Comparison of ENCODE assay signal across 9 cellular contexts in genomic region chr19:11506101-11506555, GRCh38. TPM values are rescaled to one million over a fixed set of nuclear protein-coding genes. Genes with fewer than 3 reads are reported as not detected.
DNase-seq lines count a peak whose midpoint lies in the region; ATAC-seq and TF ChIP-seq lines count a peak whose summit lies in the region.
"Had no signal": no experiment of that assay in that cellular context is flagged by ENCODE, and none has a peak within 500 bp of the region (broad histone marks: within the 10 kb centered on the region; RNA-seq: fewer than 3 reads in every experiment).

No MANE protein-coding gene starts in this region.

- peak overlapping the region; percentile 84 to 91 (median 89) for H3K4me3 Mint-ChIP-seq in brain

- peaks cover 3% of the 10 kb centered on the region for H3K27me3 Mint-ChIP-seq in brain

- no peaks in the 10 kb centered on the region for H3K9me3 ChIP-seq in BLaER1 treated with 17β-estradiol and CSF1 and Interleukin-3, amounts not matched to agents 10 nM and 100 nM (replicated peaks in 1 of 11)
- H3K9me3 ChIP-seq in lower lobe of right lung: no peaks in the 10 kb centered on the region
- no peaks in the 10 kb centered on the region for H3K9me3 ChIP-seq in uterus

- H3K27ac ChIP-seq in BLaER1 treated with 17β-estradiol and CSF1 and Interleukin-3, amounts not matched to agents 10 nM and 100 nM: peak overlapping the region in 9 of 11 experiments; percentile 82 to 92 (median 89); a peak in 17 of 22 replicates
- H3K27ac ChIP-seq in lower lobe of right lung (peak overlapping the region; percentile 96), uterus (peak overlapping the region; percentile 87 to 98)

- peak overlapping the region; percentile 86 to 99 (median 95) for H3K27ac Mint-ChIP-seq in brain

- H3K4me1 ChIP-seq in BLaER1 treated with 17β-estradiol and CSF1 and Interleukin-3, amounts not matched to agents 10 nM and 100 nM: peaks cover 18 to 27% (median 22%) of the 10 kb centered on the region in 10 experiments
- H3K4me1 ChIP-seq in lower lobe of right lung (peaks cover 9% of the 10 kb centered on the region), uterus (no peaks in the 10 kb centered on the region)

- no peak for DNase-seq in lower lobe of right lung
- peak in 1 of 2 donors; percentile 42 for DNase-seq in uterus
- DNase-seq in stimulated activated naive CD4-positive, alpha-beta T cell (lab: John Stamatoyannopoulos, UW): no peak
- DNase-seq in activated CD8-positive, alpha-beta memory T cell treated with anti-CD3 and anti-CD28 coated beads, Interleukin-2, amount 50 U/mL, for 48 hours: no peak

- no peak for TF ChIP-seq POLR2A in uterus (IDR thresholded peaks at IDR 0.05)

- peaks cover 0 to 3% (median 0%) of the 10 kb centered on the region in 5 experiments for H3K9me3 Mint-ChIP-seq in brain

- peaks cover 0 to 33% (median 8%) of the 10 kb centered on the region in 11 experiments; a peak in 16 of 22 replicates for H3K36me3 ChIP-seq in BLaER1 treated with 17β-estradiol and CSF1 and Interleukin-3, amounts not matched to agents 10 nM and 100 nM
- H3K36me3 ChIP-seq in lower lobe of right lung (peaks cover 3% of the 10 kb centered on the region), uterus (no peaks in the 10 kb centered on the region)

- H3K36me3 Mint-ChIP-seq in brain: peaks cover 15% of the 10 kb centered on the region

- ATAC-seq in GM21390 (IDR thresholded peaks at IDR 0.05; ENCODE audit: unreplicated experiment): peak; percentile 27
- ATAC-seq in HG03571 (IDR thresholded peaks at IDR 0.05; ENCODE audit: unreplicated experiment): peak; percentile 33
- ATAC-seq in lower lobe of right lung: peak; percentile 26 to 36

- H3K4me2 ChIP-seq in BLaER1 treated with 17β-estradiol and CSF1 and Interleukin-3, amounts not matched to agents 10 nM and 100 nM: peak overlapping the region; percentile 77 to 99 (median 91)

- peak overlapping the region; percentile 76 to 97 (median 86) for H3K4me3 ChIP-seq in BLaER1 treated with 17β-estradiol and CSF1 and Interleukin-3, amounts not matched to agents 10 nM and 100 nM
- H3K4me3 ChIP-seq in lower lobe of right lung (peak overlapping the region; percentile 91), uterus (peak overlapping the region; percentile 50 to 89)

- peaks cover 27% of the 10 kb centered on the region for H3K4me1 Mint-ChIP-seq in brain

- H3K27me3 ChIP-seq in BLaER1 treated with 17β-estradiol and CSF1 and Interleukin-3, amounts not matched to agents 10 nM and 100 nM: no peaks in the 10 kb centered on the region
- no peaks in the 10 kb centered on the region for H3K27me3 ChIP-seq in lower lobe of right lung (ENCODE audit: low read depth)
- no peaks in the 10 kb centered on the region for H3K27me3 ChIP-seq in uterus

- TF ChIP-seq CTCF in brain (conservative IDR thresholded peaks at IDR 0.05): no peak
- TF ChIP-seq CTCF in lower lobe of right lung (IDR thresholded peaks at IDR 0.05): no peak
- TF ChIP-seq CTCF in uterus (IDR thresholded peaks at IDR 0.05): no peak

- intact Hi-C loops in lower lobe of right lung (cut with DNase I) (no loop called here), uterus (cut with DNase I; ENCODE audit: low total_unique reads) (loop anchor here (10.0 kb wide), 1 partner anchor 211 kb away; the partner anchor contains the start of gene TSPAN16)

- peaks cover 0 to 7% (median 0%) of the 10 kb centered on the region in 11 experiments; a peak in 2 of 22 replicates for H4K20me1 ChIP-seq in BLaER1 treated with 17β-estradiol and CSF1 and Interleukin-3, amounts not matched to agents 10 nM and 100 nM

- peak overlapping the region; percentile 82 to 94 (median 89); a peak in 21 of 22 replicates for H3K9ac ChIP-seq in BLaER1 treated with 17β-estradiol and CSF1 and Interleukin-3, amounts not matched to agents 10 nM and 100 nM

RNA-seq across cellular contexts. Expression of gene ZNF653, which starts 0.5 kb away (rescaled TPM):
- polyA plus RNA-seq in brain (ENCODE audit: insufficient read depth, low read depth, low replicate concordance): 15.8 TPM
- total RNA-seq in lower lobe of right lung (9.2 TPM), uterus (10 to 100 TPM in 1 of 4 donors, 1 to 10 TPM in 2, under 1 TPM in 1; 0.88 to 14.8 (median 6.3) TPM)

RNA-seq across cellular contexts. Expression of gene ECSIT, which starts 22.8 kb away (rescaled TPM):
- polyA plus RNA-seq in brain (ENCODE audit: insufficient read depth, low read depth, low replicate concordance): 75.7 TPM
- total RNA-seq in lower lobe of right lung (38.7 TPM), uterus (100 to 1,000 TPM in 1 of 4 donors, 10 to 100 TPM in 3; 44.6 to 138 (median 58.2) TPM)

RNA-seq across cellular contexts. Expression of gene ELAVL3, which starts 25.3 kb away (rescaled TPM):
- polyA plus RNA-seq in brain (ENCODE audit: insufficient read depth, low read depth, low replicate concordance): 165 TPM
- total RNA-seq in lower lobe of right lung (not detected), uterus (1 to 10 TPM in 1 of 4 donors, not detected in 3; 1.1 TPM)
- total RNA-seq: LHCN-M2 had no signal

RNA-seq across cellular contexts. Expression of gene CNN1, which starts 32.5 kb away (rescaled TPM):
- 3.1 TPM for polyA plus RNA-seq in brain (ENCODE audit: insufficient read depth, low read depth, low replicate concordance)
- total RNA-seq in lower lobe of right lung: 16.4 TPM
- total RNA-seq in uterus: 1,000 to 10,000 TPM in 1 of 4 donors, 100 to 1,000 TPM in 3; 267 to 1,727 (median 599) TPM

RNA-seq across cellular contexts. Expression of gene ELOF1, which starts 52.9 kb away (rescaled TPM):
- polyA plus RNA-seq in brain (ENCODE audit: insufficient read depth, low read depth, low replicate concordance): 90.6 TPM
- total RNA-seq in lower lobe of right lung: 44.3 TPM
- total RNA-seq in uterus: 10 to 100 TPM; 19.7 to 89.4 (median 38.9) TPM
